8 cellular contexts compared by ENCODE assay signal in genomic region chr17:7573324-7574080, GRCh38. TPM values are rescaled to one million over a fixed set of nuclear protein-coding genes. Genes with fewer than 3 reads are reported as not detected.
DNase-seq lines count a peak whose midpoint lies in the region; ATAC-seq, FAIRE-seq and TF ChIP-seq lines count a peak whose summit lies in the region.

No MANE protein-coding gene starts in this region.

- intact Hi-C loops in stomach (cut with DNase I; ENCODE audit: low total_unique reads), result no loop called here

- H3K4me3 ChIP-seq in SJCRH30, result peak overlapping the region; percentile 81
- H3K4me3 ChIP-seq in neuron (ENCODE audit: low read length), result peak overlapping the region; percentile 99
- H3K4me3 ChIP-seq in stomach, result peak overlapping the region; percentile 94 to 100 (median 99)

- 0 to 1% (median 0%) methylated on average over 38 to 71 of the region's 71 CpGs for WGBS in stomach, 5 donors

- H3K9me3 ChIP-seq in KOPT-K1 (ENCODE audit: insufficient read depth, low read length, poor library complexity, severe bottlenecking), result no peaks in the 10 kb centered on the region
- H3K9me3 ChIP-seq in SJCRH30 (replicated peaks), result no peaks in the 10 kb centered on the region
- no peaks in the 10 kb centered on the region for H3K9me3 ChIP-seq in neuron (ENCODE audit: low read length)
- no peaks in the 10 kb centered on the region for H3K9me3 ChIP-seq in stomach

- H3K4me1 ChIP-seq in SJCRH30 (no peaks in the 10 kb centered on the region), neuron (ENCODE audit: insufficient read depth, low read length) (peaks cover 26% of the 10 kb centered on the region), stomach (peaks cover 31 to 60% (median 44%) of the 10 kb centered on the region in 4 donors)

- TF ChIP-seq CTCF in stomach (IDR thresholded peaks at IDR 0.05), result no peak

- FAIRE-seq in GM12891 (lab: Jason Lieb, UNC), result peak; percentile 97

- TF ChIP-seq EP300 in stomach (IDR thresholded peaks at IDR 0.05), result no peak

- H2AFZ ChIP-seq in neuron (ENCODE audit: low read depth, low read length), result no peak overlapping the region

- H3K27ac ChIP-seq in KOPT-K1 (ENCODE audit: low read depth, low read length, poor library complexity, severe bottlenecking) (peak overlapping the region; percentile 94), SJCRH30 (peak overlapping the region; percentile 81), stomach (peak overlapping the region; percentile 97 to 100 (median 99))

- peak; percentile 85 for DNase-seq in GM12891 (ENCODE audit: insufficient read length, low spot score)
- DNase-seq in SJCRH30, result peak; percentile 73 to 78
- DNase-seq in activated gamma-delta T cell treated with anti-CD3 and anti-CD28 coated beads, Interleukin-2, amount 50 U/mL, for 16 hours (ENCODE audit: low read depth), result peak; percentile 88
- DNase-seq in foreskin melanocyte, result peak; percentile 90
- DNase-seq in stomach, result peak; percentile 86

- H3K27me3 ChIP-seq in SJCRH30 (no peaks in the 10 kb centered on the region), neuron (ENCODE audit: insufficient read depth, low read length) (no peaks in the 10 kb centered on the region), stomach (no peaks in the 10 kb centered on the region)

- H3K36me3 ChIP-seq in KOPT-K1 (ENCODE audit: insufficient read depth, low read length) (peaks cover 76% of the 10 kb centered on the region), SJCRH30 (peaks cover 59% of the 10 kb centered on the region), neuron (ENCODE audit: insufficient read depth, low read length) (peaks cover 74% of the 10 kb centered on the region), stomach (peaks cover 50 to 82% (median 75%) of the 10 kb centered on the region in 4 donors)

- ATAC-seq in HG03457 (IDR thresholded peaks at IDR 0.05; ENCODE audit: unreplicated experiment), result no peak

- TF ChIP-seq POLR2A in GM12891 (IDR thresholded peaks at IDR 0.05; ENCODE audit: low read depth, low read length) (peak; percentile 92), stomach (IDR thresholded peaks at IDR 0.05) (no peak)

TF ChIP-seq in GM12891, 5 proteins besides CTCF, POLR2A, EP300 and RAD21:
- TF ChIP-seq POLR2AphosphoS5 (IDR thresholded peaks at IDR 0.05; ENCODE audit: low read depth, low read length), result peak; percentile 84; the same call in 1 of the 2 replicates
- no peak for TF ChIP-seq SPI1 (IDR thresholded peaks at IDR 0.05; ENCODE audit: low read depth, low read length)
- no peak for TF ChIP-seq PAX5 (IDR thresholded peaks at IDR 0.05; ENCODE audit: insufficient read depth, low read length, severe bottlenecking)
- peak; percentile 43 for TF ChIP-seq POU2F2 (IDR thresholded peaks at IDR 0.05; ENCODE audit: low read depth, low read length)
- TF ChIP-seq TAF1 (IDR thresholded peaks at IDR 0.05; ENCODE audit: low read depth, low read length), result peak; percentile 74; the same call in 1 of the 2 replicates
TF ChIP-seq in GM12891: peak in this region for 3.

RNA-seq across cellular contexts. Expression of gene CD68, which starts 5.9 kb away (rescaled TPM):
- polyA plus RNA-seq in GM12891 (2012; ENCODE audit: low read depth, missing spikeins), result 6.6 TPM
- 0.18 TPM in 1 of 2 replicates, not detected in the other for total RNA-seq in SJCRH30 (2014; rRNA removed; shearing (Covaris generic))
- 10 to 100 TPM; 11.1 to 19.2 (median 13.9) TPM for total RNA-seq in stomach
- 10 to 100 TPM; 13.8 to 39.6 (median 28.9) TPM for polyA plus RNA-seq in stomach

RNA-seq across cellular contexts. Expression of gene MPDU1, which starts 10.2 kb away (rescaled TPM):
- polyA plus RNA-seq in GM12891 (2012; ENCODE audit: low read depth, missing spikeins), result 46.6 TPM
- 44.1 and 49.9 TPM in 2 replicates for total RNA-seq in SJCRH30 (2014; rRNA removed; shearing (Covaris generic))
- 100 to 1,000 TPM in 3 of 5 donors, 10 to 100 TPM in 2; 64.8 to 188 (median 117) TPM for total RNA-seq in stomach
- 10 to 100 TPM; 27.2 to 67.4 (median 64.0) TPM for polyA plus RNA-seq in stomach

RNA-seq across cellular contexts. Expression of gene SENP3, which starts 11.8 kb away (rescaled TPM):
- polyA plus RNA-seq in GM12891 (2012; ENCODE audit: low read depth, missing spikeins), result 34.7 TPM
- total RNA-seq in SJCRH30 (2014; rRNA removed; shearing (Covaris generic)), result 63.8 and 73.6 TPM in 2 replicates
- total RNA-seq in stomach, result 10 to 100 TPM; 22.0 to 78.6 (median 49.9) TPM
- 10 to 100 TPM; 39.3 to 55.0 (median 53.0) TPM for polyA plus RNA-seq in stomach

RNA-seq across cellular contexts. Expression of gene TNFSF13, which starts 15.0 kb away (rescaled TPM):
- 10.4 TPM for polyA plus RNA-seq in GM12891 (2012; ENCODE audit: low read depth, missing spikeins)
- 0.40 and 0.41 TPM in 2 replicates for total RNA-seq in SJCRH30 (2014; rRNA removed; shearing (Covaris generic))
- total RNA-seq in stomach, result 10 to 100 TPM; 15.6 to 55.4 (median 22.6) TPM
- polyA plus RNA-seq in stomach, result 10 to 100 TPM; 24.0 to 35.9 (median 32.0) TPM

RNA-seq across cellular contexts. Expression of gene SOX15, which starts 16.4 kb away (rescaled TPM):
- 1.0 TPM for polyA plus RNA-seq in GM12891 (2012; ENCODE audit: low read depth, missing spikeins)
- total RNA-seq in SJCRH30 (2014; rRNA removed; shearing (Covaris generic)), result 0.10 and 0.30 TPM in 2 replicates
- total RNA-seq in stomach, result 1 to 10 TPM in 1 of 5 donors, not detected in 4; 1.7 TPM
- polyA plus RNA-seq in stomach, result 10 to 100 TPM in 1 of 3 donors, under 1 TPM in 2; 0.76 to 48.1 (median 0.81) TPM

Comparison
In these comparisons a context has a peak if more than half of its experiments do, and no peak if none do; other contexts are left out.
1. RNA of gene CD68, which starts 5.9 kb away (total RNA-seq): 11.1 to 19.2 TPM in stomach; 0.18 TPM in SJCRH30; every median in the first group is over 10 times any median in the second.
2. Peak in every context shown above with its lines, with median percentiles within 50 percentile points of each other: DNase-seq, H3K27ac ChIP-seq and H3K4me3 ChIP-seq.